In genomic region chr7:135349746-135350145, GRCh38 we compare ENCODE assay signal across 13 cellular contexts.
"Had no signal": no experiment of that assay in that cellular context is flagged by ENCODE, and none has a peak within 500 bp of the region (broad histone marks: within the 10 kb centered on the region; RNA-seq: fewer than 3 reads in every experiment).

No MANE protein-coding gene starts in this region.

- H3K9me3 ChIP-seq: thoracic aorta had no signal

- H3K4me3 ChIP-seq: thoracic aorta had no signal

- H3K36me3 ChIP-seq: thoracic aorta had no signal

- H3K27ac ChIP-seq: epithelial cell of prostate, thoracic aorta had no signal

- DNase-seq: activated CD4-positive, alpha-beta T cell treated with anti-CD3 and anti-CD28 coated beads, Interleukin-2, amount 50 U/mL, for 48 hours; activated CD8-positive, alpha-beta memory T cell treated with anti-CD3 and anti-CD28 coated beads, Interleukin-2, amount 10 ng/mL, durations not matched to agents 7 days and 5 days; activated gamma-delta T cell; activated T-cell treated with anti-CD3 and anti-CD28 coated beads, Interleukin-2, amount 50 U/mL, for 24 hours; aorta; central memory CD4-positive, alpha-beta T cell; effector memory CD4-positive, alpha-beta T cell; naive thymus-derived CD4-positive, alpha-beta T cell; posterior cingulate gyrus; right cardiac atrium; stimulated activated CD4-positive, alpha-beta T cell treated with anti-CD3 and anti-CD28 coated beads, Interleukin-1b, Interleukin-23, amount 100 ng/mL, for 48 hours had no signal
